In the genomic region with DNA sequence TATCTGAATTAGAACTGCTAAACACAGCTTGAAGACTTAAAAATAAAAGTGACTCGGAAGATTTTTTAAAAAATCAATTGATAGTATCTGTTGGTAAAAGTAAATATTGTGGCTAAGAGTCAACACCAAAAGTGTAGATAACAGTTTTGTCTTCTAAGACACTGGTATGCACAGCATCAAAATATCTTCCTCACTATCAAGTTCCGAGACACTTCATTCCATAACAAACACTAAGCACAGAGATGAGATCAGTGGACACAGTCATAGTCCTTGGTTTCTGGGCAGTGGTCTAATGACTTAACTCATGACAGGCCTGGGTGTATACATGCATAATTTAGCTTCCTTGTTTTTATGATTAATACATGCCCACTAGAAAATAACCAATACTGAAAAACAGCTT, we compare ENCODE assay signal across 10 cellular contexts.
DNase-seq lines count a peak whose midpoint lies in the region; FAIRE-seq and TF ChIP-seq lines count a peak whose summit lies in the region.
"Had no signal": no experiment of that assay in that cellular context is flagged by ENCODE, and none has a peak within 500 bp of the region (broad histone marks: within the 10 kb centered on the region; RNA-seq: fewer than 3 reads in every experiment).

No MANE protein-coding gene starts in this region.

- peak overlapping the region; percentile 76 for H3K4me3 Mint-ChIP-seq in activated CD4-positive, alpha-beta T cell treated with anti-CD3 and anti-CD28 coated beads, Interleukin-2, amount 10 ng/mL, durations not matched to agents 24 days and 14 days

- 35 to 45% methylated on average over 2 of the region's 2 CpGs for WGBS in lower leg skin, 2 donors

- intact Hi-C loops in activated CD4-positive, alpha-beta T cell treated with anti-CD3 and anti-CD28 coated beads, Interleukin-2, amount 10 ng/mL, durations not matched to agents 24 days and 14 days (cut with micrococcal nuclease): no loop called here
- intact Hi-C loops in kidney (cut with DNase I) (no loop called here), lower leg skin (cut with DNase I; ENCODE audit: low total_unique reads) (no loop called here)

- H3K27me3 Mint-ChIP-seq in activated CD4-positive, alpha-beta T cell treated with anti-CD3 and anti-CD28 coated beads, Interleukin-2, amount 10 ng/mL, durations not matched to agents 24 days and 14 days: peaks cover 1% of the 10 kb centered on the region

- H3K4me3 ChIP-seq in adipocyte (ENCODE audit: low read length) (peak overlapping the region; percentile 84), kidney (ENCODE audit: low read length in 2 of 2) (peak overlapping the region; percentile 43 to 65), lower leg skin (ENCODE audit: low read depth, poor library complexity, severe bottlenecking) (no peak overlapping the region)
- H3K4me3 ChIP-seq: HAP-1 had no signal

- H3K9ac ChIP-seq in adipocyte (ENCODE audit: low read length) (peak overlapping the region; percentile 86), kidney (ENCODE audit: low read length in 2 of 2) (peak overlapping the region; percentile 19 to 41)

- DNase-seq in activated CD4-positive, alpha-beta T cell treated with anti-CD3 and anti-CD28 coated beads, Interleukin-2, amount 10 ng/mL, durations not matched to agents 24 days and 14 days: no peak
- no peak for DNase-seq in activated CD4-positive, alpha-beta T cell treated with anti-CD3 and anti-CD28 coated beads, Interleukin-2, amount 50 U/mL, for 4 hours
- DNase-seq in adipocyte (ENCODE audit: low read depth) (peak; percentile 56), kidney (no peak), stromal cell of bone marrow (ENCODE audit: low read depth) (peak; percentile 55), NCI-H510A treated with DMSO at 0.1 percent for 48 hours (lab: John Stamatoyannopoulos, UW) (no peak), lower leg skin (ENCODE audit: low spot score in 2 of 2) (no peak)
- DNase-seq in effector CD4-positive, alpha-beta T cell: no peak
- DNase-seq: SW 1271 had no signal

- FAIRE-seq in kidney (lab: Jason Lieb, UNC): no peak

- peak overlapping the region; percentile 4 for H3K27ac Mint-ChIP-seq in activated CD4-positive, alpha-beta T cell treated with anti-CD3 and anti-CD28 coated beads, Interleukin-2, amount 10 ng/mL, durations not matched to agents 24 days and 14 days

- peaks cover 26% of the 10 kb centered on the region for H3K36me3 Mint-ChIP-seq in activated CD4-positive, alpha-beta T cell treated with anti-CD3 and anti-CD28 coated beads, Interleukin-2, amount 10 ng/mL, durations not matched to agents 24 days and 14 days (ENCODE audit: low read depth)

- no peak for TF ChIP-seq POLR2A in lower leg skin (IDR thresholded peaks at IDR 0.05)

- H3K36me3 ChIP-seq in adipocyte (ENCODE audit: control insufficient read depth, insufficient read depth, low read length, severe bottlenecking) (no peaks in the 10 kb centered on the region), kidney (ENCODE audit: control insufficient read depth in 1 of 2, insufficient read depth in 2 of 2, low read length in 2 of 2) (peaks cover 0 to 4% of the 10 kb centered on the region in 2 donors)

- no peak overlapping the region for H3K27ac ChIP-seq in kidney (ENCODE audit: low read depth in 2 of 2, low read length in 2 of 2)

- no peaks in the 10 kb centered on the region for H3K9me3 Mint-ChIP-seq in activated CD4-positive, alpha-beta T cell treated with anti-CD3 and anti-CD28 coated beads, Interleukin-2, amount 10 ng/mL, durations not matched to agents 24 days and 14 days

- H3K27me3 ChIP-seq in adipocyte (replicated peaks; ENCODE audit: control insufficient read depth, insufficient read depth, low read length): no peaks in the 10 kb centered on the region

- H3K4me1 Mint-ChIP-seq in activated CD4-positive, alpha-beta T cell treated with anti-CD3 and anti-CD28 coated beads, Interleukin-2, amount 10 ng/mL, durations not matched to agents 24 days and 14 days: peaks cover 12% of the 10 kb centered on the region

- TF ChIP-seq CTCF in kidney (IDR thresholded peaks at IDR 0.05; ENCODE audit: borderline replicate concordance, extremely low read depth, insufficient read depth): no peak
- no peak for TF ChIP-seq CTCF in lower leg skin (IDR thresholded peaks at IDR 0.05)

- H3K9me3 ChIP-seq in adipocyte (ENCODE audit: control insufficient read depth, low read length): no peaks in the 10 kb centered on the region
- H3K9me3 ChIP-seq in kidney (ENCODE audit: control insufficient read depth in 1 of 2, low read length in 2 of 2): no peaks in the 10 kb centered on the region
- H3K9me3 ChIP-seq: HAP-1 had no signal

- H3K4me1 ChIP-seq in adipocyte (ENCODE audit: control insufficient read depth, insufficient read depth, low read length) (peaks cover 7% of the 10 kb centered on the region), kidney (ENCODE audit: control insufficient read depth in 1 of 2, insufficient read depth in 1 of 2, low read depth in 1 of 2, low read length in 2 of 2) (peaks cover 0 to 7% of the 10 kb centered on the region in 2 donors)
- H3K4me1 ChIP-seq: HAP-1 had no signal

Comparison
In these comparisons a context has a peak if more than half of its experiments do, and no peak if none do; other contexts are left out.
1. DNase-seq: peak in adipocyte (single experiment) and stromal cell of bone marrow (single experiment); none in activated CD4-positive, alpha-beta T cell treated with anti-CD3 and anti-CD28 coated beads, Interleukin-2, amount 10 ng/mL, durations not matched to agents 24 days and 14 days (single experiment), activated CD4-positive, alpha-beta T cell treated with anti-CD3 and anti-CD28 coated beads, Interleukin-2, amount 50 U/mL, for 4 hours (0 of 2), kidney (single experiment), NCI-H510A treated with DMSO at 0.1 percent for 48 hours (single experiment), effector CD4-positive, alpha-beta T cell (single experiment) and lower leg skin (0 of 2).